Comparison of ENCODE assay signal across 27 cellular contexts in genomic region chr2:117987121-117987520, GRCh38.
"Had no signal": no experiment of that assay in that cellular context is flagged by ENCODE, and none has a peak within 500 bp of the region (broad histone marks: within the 10 kb centered on the region; RNA-seq: fewer than 3 reads in every experiment).

No MANE protein-coding gene starts in this region.

- ATAC-seq: mucosa of descending colon; naive thymus-derived CD4-positive, alpha-beta T cell; natural killer cell treated with Interleukin-12 subunit alpha and Interleukin-12 subunit beta and Interleukin-15 and Interleukin-18, amount 100 ng/mL, for 72 hours; pancreas; right cardiac atrium; sciatic nerve; stimulated activated effector memory CD8-positive, alpha-beta T cell treated with anti-CD3 and anti-CD28 coated beads, Interleukin-12 subunit alpha, Interleukin-12 subunit beta, amount 100 ng/mL, for 72 hours; upper lobe of right lung had no signal

- H3K9me3 Mint-ChIP-seq: immature natural killer cell; naive thymus-derived CD4-positive, alpha-beta T cell; natural killer cell treated with Interleukin-12 subunit alpha and Interleukin-12 subunit beta and Interleukin-15 and Interleukin-18, amount 100 ng/mL, for 72 hours; neural crest cell; stimulated activated effector memory CD8-positive, alpha-beta T cell treated with anti-CD3 and anti-CD28 coated beads, Interleukin-12 subunit alpha, Interleukin-12 subunit beta, amount 100 ng/mL, for 72 hours; stimulated activated naive CD8-positive, alpha-beta T cell treated with anti-CD3 and anti-CD28 coated beads, Interleukin-15, Interleukin-2, amounts not matched to agents 100 ng/mL and 50 ng/mL, for 24 hours had no signal

- H3K27me3 Mint-ChIP-seq: naive thymus-derived CD4-positive, alpha-beta T cell; natural killer cell treated with Interleukin-12 subunit alpha and Interleukin-12 subunit beta and Interleukin-15 and Interleukin-18, amount 100 ng/mL, for 72 hours; stimulated activated naive CD8-positive, alpha-beta T cell treated with anti-CD3 and anti-CD28 coated beads, Interleukin-15, Interleukin-2, amounts not matched to agents 100 ng/mL and 50 ng/mL, for 24 hours had no signal

- H3K27ac ChIP-seq: left ventricle myocardium inferior, pancreas, prostate gland, skin epidermis, suprapubic skin, thoracic aorta, tibial artery, upper lobe of right lung had no signal

- DNase-seq: hypothalamus; immature natural killer cell; kidney; left ventricle myocardium inferior; midbrain; mucosa of descending colon; naive thymus-derived CD4-positive, alpha-beta T cell; nucleus accumbens; pancreas; posterior cingulate gyrus; retina; right cardiac atrium; stimulated activated CD4-positive, alpha-beta T cell treated with anti-CD3 and anti-CD28 coated beads, Interleukin-4, amount 100 ng/mL, for 24 hours; stimulated activated naive CD4-positive, alpha-beta T cell; tibial artery; trophoblast cell; upper lobe of right lung had no signal

- H3K4me3 Mint-ChIP-seq: immature natural killer cell; naive thymus-derived CD4-positive, alpha-beta T cell; natural killer cell treated with Interleukin-12 subunit alpha and Interleukin-12 subunit beta and Interleukin-15 and Interleukin-18, amount 100 ng/mL, for 72 hours; neural crest cell; stimulated activated effector memory CD8-positive, alpha-beta T cell treated with anti-CD3 and anti-CD28 coated beads, Interleukin-12 subunit alpha, Interleukin-12 subunit beta, amount 100 ng/mL, for 72 hours; stimulated activated naive CD8-positive, alpha-beta T cell treated with anti-CD3 and anti-CD28 coated beads, Interleukin-15, Interleukin-2, amounts not matched to agents 100 ng/mL and 50 ng/mL, for 24 hours had no signal

- H3K4me3 ChIP-seq: left ventricle myocardium inferior, lung, mucosa of descending colon, pancreas, prostate gland, skin epidermis, suprapubic skin, thoracic aorta, tibial artery, upper lobe of right lung had no signal

- H3K9me3 ChIP-seq: left ventricle myocardium inferior, mucosa of descending colon, pancreas, prostate gland, suprapubic skin, thoracic aorta, tibial artery, upper lobe of right lung had no signal

- H3K27me3 ChIP-seq: pancreas, suprapubic skin, tibial artery, upper lobe of right lung had no signal

- H3K4me1 ChIP-seq: pancreas, prostate gland, suprapubic skin, tibial artery, upper lobe of right lung had no signal

- H3K4me1 Mint-ChIP-seq: neural crest cell had no signal

- H3K36me3 ChIP-seq: prostate gland had no signal

- H3K27ac Mint-ChIP-seq: natural killer cell treated with Interleukin-12 subunit alpha and Interleukin-12 subunit beta and Interleukin-15 and Interleukin-18, amount 100 ng/mL, for 72 hours; stimulated activated effector memory CD8-positive, alpha-beta T cell treated with anti-CD3 and anti-CD28 coated beads, Interleukin-12 subunit alpha, Interleukin-12 subunit beta, amount 100 ng/mL, for 72 hours; stimulated activated naive CD8-positive, alpha-beta T cell treated with anti-CD3 and anti-CD28 coated beads, Interleukin-15, Interleukin-2, amounts not matched to agents 100 ng/mL and 50 ng/mL, for 24 hours had no signal
